In genomic region chr12:15648564-15648963, GRCh38 we compare ENCODE assay signal across 18 cellular contexts.
"Had no signal": no experiment of that assay in that cellular context is flagged by ENCODE, and none has a peak within 500 bp of the region (broad histone marks: within the 10 kb centered on the region; RNA-seq: fewer than 3 reads in every experiment).

No MANE protein-coding gene starts in this region.

- H3K4me1 ChIP-seq: suprapubic skin had no signal

- DNase-seq: activated gamma-delta T cell treated with Interleukin-2 at 50 U/mL for 16 hours; dorsolateral prefrontal cortex; foreskin melanocyte; glutamatergic neuron; hypothalamus; islet precursor cell; retina; stimulated activated CD4-positive, alpha-beta T cell treated with anti-CD3 and anti-CD28 coated beads, Interleukin-12 subunit alpha, Interleukin-12 subunit beta, amount 100 ng/mL, for 4 hours; stimulated activated CD4-positive, alpha-beta T cell treated with anti-CD3 and anti-CD28 coated beads, Interleukin-1b, Interleukin-23, amount 100 ng/mL, for 48 hours; T-helper 1 cell; trophoblast cell had no signal

- H3K27ac ChIP-seq: dorsolateral prefrontal cortex, epithelial cell of prostate, suprapubic skin had no signal

- H3K27me3 ChIP-seq: dorsolateral prefrontal cortex, suprapubic skin had no signal

- H3K4me3 ChIP-seq: dorsolateral prefrontal cortex, lung, suprapubic skin had no signal

- H3K27ac Mint-ChIP-seq: activated naive CD4-positive, alpha-beta T cell treated with anti-CD3 and anti-CD28 coated beads, Interleukin-2, amount 50 U/mL, for 72 hours; mesothelial cell of epicardium; natural killer cell treated with Interleukin-12 subunit alpha and Interleukin-12 subunit beta and Interleukin-15 and Interleukin-18, amount 100 ng/mL, for 72 hours; stimulated activated naive CD8-positive, alpha-beta T cell treated with anti-CD3 and anti-CD28 coated beads, Interleukin-15, Interleukin-2, amounts not matched to agents 100 ng/mL and 50 ng/mL, for 24 hours had no signal

- H3K9me3 ChIP-seq: suprapubic skin had no signal

- H3K9me3 Mint-ChIP-seq: activated naive CD4-positive, alpha-beta T cell treated with anti-CD3 and anti-CD28 coated beads, Interleukin-2, amount 50 U/mL, for 72 hours; mesothelial cell of epicardium; natural killer cell treated with Interleukin-12 subunit alpha and Interleukin-12 subunit beta and Interleukin-15 and Interleukin-18, amount 100 ng/mL, for 72 hours; stimulated activated naive CD8-positive, alpha-beta T cell treated with anti-CD3 and anti-CD28 coated beads, Interleukin-15, Interleukin-2, amounts not matched to agents 100 ng/mL and 50 ng/mL, for 24 hours had no signal

- H3K36me3 Mint-ChIP-seq: activated naive CD4-positive, alpha-beta T cell treated with anti-CD3 and anti-CD28 coated beads, Interleukin-2, amount 50 U/mL, for 72 hours; natural killer cell treated with Interleukin-12 subunit alpha and Interleukin-12 subunit beta and Interleukin-15 and Interleukin-18, amount 100 ng/mL, for 72 hours had no signal

- H3K4me3 Mint-ChIP-seq: mesothelial cell of epicardium; natural killer cell treated with Interleukin-12 subunit alpha and Interleukin-12 subunit beta and Interleukin-15 and Interleukin-18, amount 100 ng/mL, for 72 hours; stimulated activated naive CD8-positive, alpha-beta T cell treated with anti-CD3 and anti-CD28 coated beads, Interleukin-15, Interleukin-2, amounts not matched to agents 100 ng/mL and 50 ng/mL, for 24 hours had no signal
